26 cellular contexts compared by ENCODE assay signal in genomic region chr18:22552254-22552653, GRCh38.
DNase-seq lines count a peak whose midpoint lies in the region; ATAC-seq and TF ChIP-seq lines count a peak whose summit lies in the region.
"Had no signal": no experiment of that assay in that cellular context is flagged by ENCODE, and none has a peak within 500 bp of the region (broad histone marks: within the 10 kb centered on the region; RNA-seq: fewer than 3 reads in every experiment).

No MANE protein-coding gene starts in this region.

- CTCF ChIA-PET in PC-9 (lab: Charles Lee), result no interaction called here

- H3K9me3 ChIP-seq in PC-9 (ENCODE audit: insufficient read depth, low read depth) (0 out of 2 replicates have a peak, but pooled peaks cover 3% of the 10 kb centered on the region), mesenchymal stem cell (ENCODE audit: control insufficient read depth, low read length) (no peaks in the 10 kb centered on the region)
- H3K9me3 ChIP-seq: left ventricle myocardium inferior, stomach, transverse colon had no signal

- H4K20me1 ChIP-seq in PC-9 (ENCODE audit: insufficient read depth), result no peaks in the 10 kb centered on the region

- no peaks in the 10 kb centered on the region for H3K36me3 ChIP-seq in PC-9 (ENCODE audit: low read depth)
- no peaks in the 10 kb centered on the region for H3K36me3 ChIP-seq in mesenchymal stem cell (ENCODE audit: control insufficient read depth in 1 of 2, insufficient read depth in 2 of 2, low read depth in 1 of 2, low read length in 2 of 2)
- H3K36me3 ChIP-seq: left ventricle myocardium inferior, stomach, transverse colon had no signal

- no peak overlapping the region for H4K91ac ChIP-seq in mesenchymal stem cell (ENCODE audit: low read length)

- H3K79me2 ChIP-seq in PC-9 (ENCODE audit: low read depth), result no peaks in the 10 kb centered on the region
- H3K79me2 ChIP-seq: hepatocyte had no signal

- no peak for TF ChIP-seq CTCF in PC-9 (conservative IDR thresholded peaks at IDR 0.05)

- TSS peak; percentile 85 for BruUV-seq in PC-9 (replicated peaks; lab: Mats Ljungman, UMichigan)

- no peak for ATAC-seq in GM19351 (IDR thresholded peaks at IDR 0.05; ENCODE audit: unreplicated experiment)
- ATAC-seq: activated T-helper 17 cell treated with anti-CD3 and anti-CD28 coated beads, Interleukin-2, amount 50 U/mL, for 72 hours had no signal

- peaks cover 34% of the 10 kb centered on the region for H3F3A ChIP-seq in PC-9 (ENCODE audit: insufficient read depth, low read depth)

- DNase-seq in A172 (ENCODE audit: low spot score) (peak; percentile 78), PC-9 (peak in 1 of 2 experiments; percentile 72), dermis blood vessel endothelial cell (peak; percentile 16), mesenchymal stem cell (peak; percentile 31), NAMALWA (ENCODE audit: low spot score) (no peak), NCI-H526 (lab: John Stamatoyannopoulos, UW) (no peak), C1 segment of cervical spinal cord (lab: John Stamatoyannopoulos, UW) (no peak)
- DNase-seq: 8988T; activated CD4-positive, alpha-beta T cell treated with anti-CD3 and anti-CD28 coated beads, Interleukin-2, amount 50 U/mL, for 4 hours; activated CD4-positive, CD25-positive, alpha-beta regulatory T cell; aorta; DMS53; foreskin melanocyte; KG1; left ventricle myocardium inferior; midbrain; MV-4-11; NCI-H187; NCI-H748 treated with DMSO at 0.1 percent for 48 hours; nephron progenitor cell; stimulated activated CD8-positive, alpha-beta memory T cell treated with anti-CD3 and anti-CD28 coated beads, Interleukin-4, amount 100 ng/mL, for 48 hours; stomach; transverse colon had no signal

- 0 out of 2 replicates have a peak overlapping the region, but pooled peaks have one; percentile 43 for H2AFZ ChIP-seq in PC-9
- H2AFZ ChIP-seq in mesenchymal stem cell (ENCODE audit: low read depth, low read length), result no peak overlapping the region
- H2AFZ ChIP-seq: hepatocyte had no signal

- H3K4me1 ChIP-seq in PC-9 (replicated peaks; ENCODE audit: insufficient read depth) (peaks cover 43% of the 10 kb centered on the region), mesenchymal stem cell (ENCODE audit: control insufficient read depth, insufficient read depth, low read depth, low read length) (peaks cover 7% of the 10 kb centered on the region)
- H3K4me1 ChIP-seq: transverse colon had no signal

- H3K23ac ChIP-seq in mesenchymal stem cell (ENCODE audit: low read length in 2 of 2), result no peak overlapping the region

- H2BK12ac ChIP-seq in mesenchymal stem cell (ENCODE audit: low read length in 2 of 2), result peak overlapping the region in 1 of 2 experiments; percentile 69

- H3K9me2 ChIP-seq in PC-9 (ENCODE audit: insufficient read depth), result no peaks in the 10 kb centered on the region

- 64% methylated on average over 3 of the region's 3 CpGs for WGBS in mesenchymal stem cell

- H3K27me3 ChIP-seq in PC-9 (ENCODE audit: insufficient read depth, low read depth) (no peaks in the 10 kb centered on the region), mesenchymal stem cell (ENCODE audit: control insufficient read depth in 1 of 2, insufficient read depth in 1 of 2, low read length in 2 of 2) (peaks cover 0 to 4% of the 10 kb centered on the region in 2 experiments)
- H3K27me3 ChIP-seq: hepatocyte, stomach, transverse colon had no signal

- peak overlapping the region; percentile 99 for H3K27ac ChIP-seq in PC-9
- H3K27ac ChIP-seq in mesenchymal stem cell (ENCODE audit: low read length, poor library complexity, severe bottlenecking), result peak overlapping the region; percentile 81
- H3K27ac ChIP-seq: hepatocyte, transverse colon had no signal

- H2BK120ac ChIP-seq in mesenchymal stem cell (ENCODE audit: low read depth, low read length), result no peak overlapping the region

- H2BK5ac ChIP-seq in mesenchymal stem cell (ENCODE audit: low read depth, low read length, poor library complexity, severe bottlenecking), result no peak overlapping the region

- H3K4me3 ChIP-seq in PC-9 (no peak overlapping the region), mesenchymal stem cell (ENCODE audit: insufficient read depth in 1 of 2, low read depth in 1 of 2, low read length in 2 of 2) (no peak overlapping the region)
- H3K4me3 ChIP-seq: hepatocyte, left ventricle myocardium inferior, stomach, transverse colon had no signal

- H4K8ac ChIP-seq in mesenchymal stem cell (ENCODE audit: low read length), result no peak overlapping the region

- H2BK15ac ChIP-seq in mesenchymal stem cell (ENCODE audit: low read depth, poor library complexity, severe bottlenecking), result no peak overlapping the region

- H2AK5ac ChIP-seq in mesenchymal stem cell (ENCODE audit: low read length, severe bottlenecking), result peak overlapping the region; percentile 85

- H3K9ac ChIP-seq in mesenchymal stem cell (ENCODE audit: low read length), result no peak overlapping the region

- peak overlapping the region in 1 of 2 experiments; percentile 54 for H3K4ac ChIP-seq in mesenchymal stem cell (ENCODE audit: low read depth in 1 of 2, low read length in 2 of 2)

- H3K14ac ChIP-seq in mesenchymal stem cell (ENCODE audit: low read length in 2 of 2), result no peak overlapping the region

- intact Hi-C loops in PC-9 (cut with micrococcal nuclease; ENCODE audit: unreplicated experiment), result loop anchor here (5.0 kb wide), 1 partner anchor 270 kb away; no protein-coding TSS in a partner anchor

- H3K79me1 ChIP-seq in mesenchymal stem cell (replicated peaks; ENCODE audit: low read length, poor library complexity, severe bottlenecking), result no peaks in the 10 kb centered on the region

- POLR2A ChIA-PET in PC-9 (lab: Charles Lee; ENCODE audit: unreplicated experiment), result no interaction called here

- H3K18ac ChIP-seq in mesenchymal stem cell (ENCODE audit: low read depth in 1 of 2, low read length in 2 of 2), result peak overlapping the region; percentile 76 to 84

- H3K4me2 ChIP-seq in PC-9 (peak overlapping the region; percentile 62), mesenchymal stem cell (ENCODE audit: low read length, poor library complexity, severe bottlenecking) (no peak overlapping the region)
- H3K4me2 ChIP-seq: hepatocyte had no signal

Comparison
In these comparisons a context has a peak if more than half of its experiments do, and no peak if none do; other contexts are left out.
1. DNase-seq: peak in A172 (single experiment), dermis blood vessel endothelial cell (single experiment) and mesenchymal stem cell (single experiment); none in NAMALWA (single experiment), NCI-H526 (0 of 2) and C1 segment of cervical spinal cord (0 of 14).